In genomic region chr10:101130984-101131961, GRCh38 we compare ENCODE assay signal across 9 cellular contexts. TPM values are rescaled to one million over a fixed set of nuclear protein-coding genes. Genes with fewer than 3 reads are reported as not detected.
DNase-seq lines count a peak whose midpoint lies in the region; ATAC-seq and TF ChIP-seq lines count a peak whose summit lies in the region.
"Had no signal": no experiment of that assay in that cellular context is flagged by ENCODE, and none has a peak within 500 bp of the region (broad histone marks: within the 10 kb centered on the region; RNA-seq: fewer than 3 reads in every experiment).

Gene TLX1 (plus strand): TSS chr10:101131300. CDS start chr10:101131542, 242 bp downstream.

- H3K27ac ChIP-seq in left ventricle myocardium inferior (replicated peaks): no peak within 1 kb of the TSS
- H3K27ac ChIP-seq in smooth muscle cell (ENCODE audit: low read depth): no peak within 1 kb of the TSS

- peaks cover 100% of the 10 kb centered on the region for H3K27me3 ChIP-seq in left ventricle myocardium inferior (ENCODE audit: low read depth)
- peaks cover 100% of the 10 kb centered on the region for H3K27me3 ChIP-seq in smooth muscle cell (ENCODE audit: low read depth)

- peak within 1 kb of the TSS; percentile 61 for H3K4me3 ChIP-seq in left ventricle myocardium inferior
- peak within 1 kb of the TSS; percentile 29 for H3K4me3 ChIP-seq in smooth muscle cell
- H3K4me3 ChIP-seq: lung had no signal

- no peaks in the 10 kb centered on the region for H4K20me1 ChIP-seq in smooth muscle cell (ENCODE audit: low read depth)

- peak; percentile 33 for DNase-seq in NCI-H345 (lab: John Stamatoyannopoulos, UW)
- no peak for DNase-seq in NCI-H345 treated with DMSO at 0.1 percent for 48 hours (lab: John Stamatoyannopoulos, UW; ENCODE audit: unreplicated experiment)
- peak; percentile 66 for DNase-seq in NCI-H2227 (lab: John Stamatoyannopoulos, UW; ENCODE audit: unreplicated experiment)
- DNase-seq in left ventricle myocardium inferior: no peak
- DNase-seq in smooth muscle cell (lab: John Stamatoyannopoulos, UW; ENCODE audit: unreplicated experiment): no peak
- no peak for DNase-seq in kidney glomerular epithelial cell (lab: John Stamatoyannopoulos, UW)

- peaks cover 54% of the 10 kb centered on the region for H3K4me1 ChIP-seq in left ventricle myocardium inferior
- H3K4me1 ChIP-seq in smooth muscle cell (ENCODE audit: low read depth): no peaks in the 10 kb centered on the region

- H3K4me2 ChIP-seq in smooth muscle cell: peak within 1 kb of the TSS; percentile 82

- H3F3A ChIP-seq in smooth muscle cell (ENCODE audit: low read depth): no peaks in the 10 kb centered on the region

- no peaks in the 10 kb centered on the region for H3K79me2 ChIP-seq in smooth muscle cell (ENCODE audit: low read depth)

- ATAC-seq in GM18907 (IDR thresholded peaks at IDR 0.05; ENCODE audit: unreplicated experiment) (no peak), HG02938 (IDR thresholded peaks at IDR 0.05; ENCODE audit: unreplicated experiment) (no peak)

- 3% methylated on average over 58 of the region's 83 CpGs for WGBS in smooth muscle cell (ENCODE audit: low lambda C conversion rate)

- H3K36me3 ChIP-seq in left ventricle myocardium inferior (no peaks in the 10 kb centered on the region), smooth muscle cell (ENCODE audit: low read depth) (no peaks in the 10 kb centered on the region)

- no peak for TF ChIP-seq CTCF in left ventricle myocardium inferior (IDR thresholded peaks at IDR 0.05; ENCODE audit: borderline replicate concordance)
- TF ChIP-seq CTCF in smooth muscle cell (IDR thresholded peaks at IDR 0.05; ENCODE audit: borderline replicate concordance, insufficient read depth, poor library complexity, severe bottlenecking): no peak

- H3K9me3 ChIP-seq in left ventricle myocardium inferior (replicated peaks) (no peaks in the 10 kb centered on the region), smooth muscle cell (replicated peaks; ENCODE audit: low read depth) (no peaks in the 10 kb centered on the region)

- H3K9ac ChIP-seq in smooth muscle cell (ENCODE audit: low read depth): no peak within 1 kb of the TSS

- no peak within 1 kb of the TSS for H2AFZ ChIP-seq in smooth muscle cell (ENCODE audit: low read depth)

- intact Hi-C loops in left ventricle myocardium inferior (cut with micrococcal nuclease): no loop called here

RNA-seq across cellular contexts. Expression of gene TLX1, which starts in this region (rescaled TPM):
- total RNA-seq in left ventricle myocardium inferior: not detected
- total RNA-seq in smooth muscle cell: 0.04 TPM in 1 of 2 replicates, not detected in the other
- polyA plus RNA-seq in smooth muscle cell: not detected in 2 replicates
- total RNA-seq: lung had no signal
- polyA plus RNA-seq: lung had no signal

Comparison
In these comparisons a context has a peak if more than half of its experiments do, and no peak if none do; other contexts are left out.
1. DNase-seq: peak in NCI-H345 (single experiment) and NCI-H2227 (single experiment); none in NCI-H345 treated with DMSO at 0.1 percent for 48 hours (single experiment), left ventricle myocardium inferior (single experiment), smooth muscle cell (single experiment) and kidney glomerular epithelial cell (single experiment).